Comparison of ENCODE assay signal across 8 cellular contexts in the genomic region with DNA sequence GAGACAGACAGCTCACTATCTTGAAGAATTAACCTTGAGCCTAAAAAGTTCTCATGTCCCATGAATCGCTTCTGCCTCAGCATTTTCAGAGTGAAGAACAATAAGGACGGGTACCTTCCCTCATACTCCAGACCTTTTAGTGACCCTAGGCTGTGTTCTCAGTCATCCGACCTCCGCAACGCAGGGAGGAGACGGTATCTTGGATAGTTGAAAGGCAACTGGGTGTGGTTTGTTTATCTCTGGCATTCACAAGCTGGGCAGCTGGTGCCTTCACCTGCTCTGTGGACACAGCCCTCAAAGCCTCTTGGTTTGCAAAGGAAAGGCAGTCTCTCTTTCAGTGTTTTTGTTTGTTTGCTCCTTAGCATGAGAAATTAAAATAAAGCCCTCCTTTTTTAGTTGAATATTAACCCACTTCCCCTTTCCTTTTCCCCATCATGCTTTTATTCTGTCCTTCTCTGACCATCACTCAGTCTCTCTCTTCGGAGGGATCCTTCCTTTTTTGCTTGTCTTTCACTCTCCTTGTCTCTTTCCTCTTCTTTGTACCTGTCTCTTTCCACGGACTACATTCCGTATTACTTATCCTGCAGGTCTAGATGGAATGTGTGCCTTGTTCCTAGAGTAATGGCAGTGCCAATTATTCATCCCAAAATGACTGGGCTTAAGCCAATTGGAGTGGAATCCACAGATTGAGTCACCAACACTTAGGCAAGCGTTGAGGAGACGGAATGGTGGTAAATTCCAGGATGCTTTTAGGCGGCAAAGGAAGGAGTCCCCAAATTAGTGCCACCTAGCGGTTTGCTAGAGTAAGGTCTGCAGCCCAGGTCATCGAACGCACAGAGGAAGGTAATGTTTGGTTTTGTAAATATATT. TPM values are rescaled to one million over a fixed set of nuclear protein-coding genes. Genes with fewer than 3 reads are reported as not detected.
DNase-seq lines count a peak whose midpoint lies in the region; ATAC-seq and TF ChIP-seq lines count a peak whose summit lies in the region.

No MANE protein-coding gene starts in this region.

- intact Hi-C loops in body of pancreas (cut with DNase I) (no loop called here), lower lobe of right lung (cut with DNase I) (no loop called here), posterior vena cava (cut with DNase I) (no loop called here)

- H3K9me3 ChIP-seq in body of pancreas (no peaks in the 10 kb centered on the region), lower lobe of right lung (no peaks in the 10 kb centered on the region)

- H3K36me3 ChIP-seq in body of pancreas (replicated peaks in 1 of 2; ENCODE audit: insufficient read depth in 1 of 2, low read depth in 2 of 2) (no peaks in the 10 kb centered on the region), lower lobe of right lung (no peaks in the 10 kb centered on the region)

- TF ChIP-seq CTCF in body of pancreas (IDR thresholded peaks at IDR 0.05) (peak; percentile 60 to 78 (median 67)), lower lobe of right lung (IDR thresholded peaks at IDR 0.05) (peak; percentile 59)

- WGBS in body of pancreas, 2 donors, result 22 to 34% methylated on average over 15 of the region's 15 CpGs

- peaks cover 11% of the 10 kb centered on the region for H3K4me1 ChIP-seq in body of pancreas
- peaks cover 6% of the 10 kb centered on the region for H3K4me1 ChIP-seq in lower lobe of right lung

- ATAC-seq in body of pancreas (peak; percentile 74), lower lobe of right lung (peak; percentile 51 to 68), GM21619 (IDR thresholded peaks at IDR 0.05; ENCODE audit: unreplicated experiment) (no peak), HG02840 (IDR thresholded peaks at IDR 0.05; ENCODE audit: low FRiP score, unreplicated experiment) (no peak)

- TF ChIP-seq POLR2A in body of pancreas (IDR thresholded peaks at IDR 0.05), result no peak

- no peak overlapping the region for H3K4me3 ChIP-seq in body of pancreas
- no peak overlapping the region for H3K4me3 ChIP-seq in lower lobe of right lung

- DNase-seq in EL, result peak; percentile 63
- DNase-seq in NCI-H1092 (lab: John Stamatoyannopoulos, UW), result peak; percentile 16
- DNase-seq in body of pancreas, result peak; percentile 34 to 51 (median 37)
- no peak for DNase-seq in lower lobe of right lung
- no peak for DNase-seq in retina
- DNase-seq in posterior vena cava (ENCODE audit: low spot score), result no peak

- H3K27me3 ChIP-seq in body of pancreas (no peaks in the 10 kb centered on the region), lower lobe of right lung (ENCODE audit: low read depth) (no peaks in the 10 kb centered on the region)

- H3K27ac ChIP-seq in body of pancreas, result no peak overlapping the region
- no peak overlapping the region for H3K27ac ChIP-seq in lower lobe of right lung

RNA-seq across cellular contexts. Expression of a gene that starts 45.8 kb away (rescaled TPM):
- total RNA-seq in body of pancreas (1 to 10 TPM; 2.3 to 4.7 TPM), lower lobe of right lung (4.1 TPM), posterior vena cava (1 to 10 TPM in 1 of 2 donors, under 1 TPM in 1; 0.88 to 1.1 TPM)

Comparison
In these comparisons a context has a peak if more than half of its experiments do, and no peak if none do; other contexts are left out.
1. DNase-seq: peak in EL (single experiment), NCI-H1092 (single experiment) and body of pancreas (4 of 4); none in lower lobe of right lung (single experiment), retina (single experiment) and posterior vena cava (single experiment).
2. ATAC-seq: peak in body of pancreas (single experiment) and lower lobe of right lung (2 of 2); none in GM21619 (single experiment) and HG02840 (single experiment).